ENCODE assay signal across 19 cellular contexts in the genomic region with DNA sequence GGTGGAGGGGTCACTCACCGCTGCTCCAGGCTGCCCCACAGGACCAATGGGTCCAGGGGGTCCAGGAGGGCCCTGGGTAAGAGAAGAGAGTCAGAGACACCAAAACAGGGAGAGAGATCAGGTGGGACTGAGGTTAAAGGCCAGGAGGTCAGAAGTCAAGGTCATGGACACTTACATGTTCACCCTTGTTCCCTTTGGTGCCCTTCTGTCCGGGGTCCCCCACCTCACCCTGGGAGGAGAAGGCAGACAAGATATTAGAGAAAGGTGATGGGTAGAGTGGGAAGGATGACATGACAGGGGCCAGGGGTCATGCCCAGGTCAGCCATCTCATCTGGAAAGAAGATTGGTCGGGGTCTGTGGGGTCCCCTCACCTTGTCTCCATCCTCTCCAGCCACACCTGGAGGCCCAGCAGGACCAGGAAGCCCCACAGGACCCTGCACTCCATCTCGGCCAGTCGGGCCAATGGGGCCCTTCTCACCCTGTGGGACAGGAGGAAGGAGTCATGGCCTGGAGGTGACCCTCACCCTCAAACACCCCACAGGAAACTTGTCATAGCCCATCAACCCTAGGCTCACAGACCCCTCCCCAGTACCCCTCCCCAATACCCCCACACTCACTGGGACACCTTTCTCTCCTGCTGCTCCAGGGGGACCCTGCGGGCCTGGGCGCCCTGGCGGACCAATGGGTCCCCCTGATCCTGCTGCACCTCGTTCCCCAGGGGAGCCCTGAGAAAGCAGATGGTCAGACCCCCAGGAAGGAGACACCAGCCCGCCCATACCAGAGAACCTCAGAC. TPM values are rescaled to one million over a fixed set of nuclear protein-coding genes. Genes with fewer than 3 reads are reported as not detected.
DNase-seq lines count a peak whose midpoint lies in the region; ATAC-seq, FAIRE-seq and TF ChIP-seq lines count a peak whose summit lies in the region.
"Had no signal": no experiment of that assay in that cellular context is flagged by ENCODE, and none has a peak within 500 bp of the region (broad histone marks: within the 10 kb centered on the region; RNA-seq: fewer than 3 reads in every experiment).

No MANE protein-coding gene starts in this region.

- H3K36me3 ChIP-seq in GM12878 (ENCODE audit: control insufficient read depth in 2 of 2, insufficient read depth in 2 of 2, low read length in 1 of 2) = no peaks in the 10 kb centered on the region
- no peaks in the 10 kb centered on the region for H3K36me3 ChIP-seq in aorta (ENCODE audit: control insufficient read depth in 1 of 2, insufficient read depth in 2 of 2, low read length in 1 of 2)
- no peaks in the 10 kb centered on the region for H3K36me3 ChIP-seq in tibial nerve
- H3K36me3 ChIP-seq: SJSA1 had no signal

- H3K36me3 Mint-ChIP-seq in osteocyte (ENCODE audit: unreplicated experiment) = no peaks in the 10 kb centered on the region
- H3K36me3 Mint-ChIP-seq: CD14-positive monocyte had no signal

- 34% methylated on average over 10 of the region's 10 CpGs for WGBS in GM12878 (ENCODE audit: insufficient coverage, insufficient replicate concordance, low lambda C conversion rate, missing lambda C conversion rate)
- 92% methylated on average over 10 of the region's 10 CpGs for WGBS in aorta, 2 donors
- WGBS in tibial nerve, 2 donors = 84 to 90% methylated on average over 8 to 9 of the region's 10 CpGs

- intact Hi-C loops in cardiac septum (cut with DNase I) = no loop called here
- intact Hi-C loops in Right ventricle myocardium superior (cut with DNase I) = no loop called here
- intact Hi-C loops in GM12878 (cut with micrococcal nuclease; ENCODE audit: unreplicated experiment) = no loop called here
- intact Hi-C loops in aorta (cut with DNase I) = no loop called here

- in situ Hi-C loops in GM12878 (cut with MboI) = no loop called here

- no peaks in the 10 kb centered on the region; the same call in 1 of the 2 replicates for H3K4me1 ChIP-seq in GM12878 (ENCODE audit: control insufficient read depth, insufficient read depth, low read length)
- H3K4me1 ChIP-seq in aorta (ENCODE audit: control insufficient read depth in 1 of 2, insufficient read depth in 2 of 2, low read length in 2 of 2) = no peaks in the 10 kb centered on the region
- H3K4me1 ChIP-seq in tibial nerve = no peaks in the 10 kb centered on the region
- H3K4me1 ChIP-seq: SJSA1 had no signal

- H3K27ac Mint-ChIP-seq in osteocyte (ENCODE audit: unreplicated experiment) = no peak overlapping the region
- H3K27ac Mint-ChIP-seq: H9 had no signal

- H3K4me3 ChIP-seq in GM12878 = no peak overlapping the region
- no peak overlapping the region for H3K4me3 ChIP-seq in aorta (ENCODE audit: low read length in 2 of 2)
- H3K4me3 ChIP-seq in tibial nerve = no peak overlapping the region
- H3K4me3 ChIP-seq: SJSA1 had no signal

- no peak overlapping the region for H3K27ac ChIP-seq in GM12878 (ENCODE audit: control insufficient read depth, insufficient read depth)
- no peak overlapping the region for H3K27ac ChIP-seq in aorta (ENCODE audit: low read depth in 1 of 2, low read length in 2 of 2)
- no peak overlapping the region for H3K27ac ChIP-seq in tibial nerve
- H3K27ac ChIP-seq: SJSA1 had no signal

- no peaks in the 10 kb centered on the region for H4K20me1 ChIP-seq in GM12878 (ENCODE audit: control insufficient read depth, insufficient read depth)

- RAD21 ChIA-PET in GM12878 (lab: Charles Lee; ENCODE audit: unreplicated experiment) = interaction anchor here (1.2 to 3.0 kb wide), 3 partner anchors 11 to 72 kb away, joined by 3 to 27 read pairs (median 4); no protein-coding TSS in a partner anchor

- H3K79me2 ChIP-seq in GM12878 (ENCODE audit: control insufficient read depth, insufficient read depth, low read length) = no peaks in the 10 kb centered on the region

- H3K9me3 ChIP-seq in GM12878 (replicated peaks; ENCODE audit: control insufficient read depth, insufficient read depth, low read length) = no peaks in the 10 kb centered on the region
- H3K9me3 ChIP-seq in aorta (ENCODE audit: control insufficient read depth, low read length) = no peaks in the 10 kb centered on the region
- no peaks in the 10 kb centered on the region for H3K9me3 ChIP-seq in tibial nerve
- H3K9me3 ChIP-seq: SJSA1 had no signal

- TF ChIP-seq POLR2A in GM12878 (IDR thresholded peaks at IDR 0.05; ENCODE audit: low read depth, low read length) = no peak
- TF ChIP-seq POLR2A in tibial nerve (IDR thresholded peaks at IDR 0.05) = no peak

- H3K4me3 Mint-ChIP-seq in osteocyte (ENCODE audit: unreplicated experiment) = no peak overlapping the region
- H3K4me3 Mint-ChIP-seq: H9 had no signal

- no peaks in the 10 kb centered on the region for H3K27me3 ChIP-seq in GM12878 (replicated peaks in 1 of 2; ENCODE audit: control insufficient read depth in 2 of 2, insufficient read depth in 2 of 2, low read length in 1 of 2)
- H3K27me3 ChIP-seq in aorta (ENCODE audit: control insufficient read depth in 1 of 2, insufficient read depth in 2 of 2, low read length in 1 of 2) = no peaks in the 10 kb centered on the region
- no peaks in the 10 kb centered on the region for H3K27me3 ChIP-seq in tibial nerve
- H3K27me3 ChIP-seq: SJSA1 had no signal

- CTCF ChIA-PET in GM12878 (lab: Yijun Ruan, JAX) = interaction anchor here (0.9 to 6.0 kb wide), 16 partner anchors 11 to 238 kb away, joined by 3 to 58 read pairs (median 6); no protein-coding TSS in a partner anchor

- TF ChIP-seq CTCF in GM12878 (IDR thresholded peaks at IDR 0.05 in 2 of 3, conservative IDR thresholded peaks at IDR 0.05 in 1 of 3; ENCODE audit: control insufficient read depth in 2 of 3, extremely low read depth in 1 of 3, insufficient read depth in 1 of 3, low read depth in 3 of 3, low read length in 3 of 3) (no peak), osteocyte (IDR thresholded peaks at IDR 0.05) (no peak), tibial nerve (IDR thresholded peaks at IDR 0.05) (no peak)

- no peak overlapping the region for H3K9ac ChIP-seq in GM12878 (ENCODE audit: control insufficient read depth, insufficient read depth, low read length)

- H3K4me1 Mint-ChIP-seq in osteocyte (ENCODE audit: unreplicated experiment) = peaks cover 8% of the 10 kb centered on the region
- H3K4me1 Mint-ChIP-seq: CD14-positive monocyte had no signal

- no peak overlapping the region for H3K4me2 ChIP-seq in GM12878 (ENCODE audit: control insufficient read depth, insufficient read depth)

- no peak overlapping the region for H2AFZ ChIP-seq in GM12878 (ENCODE audit: control insufficient read depth, low read depth, low read length)

- ATAC-seq in Right ventricle myocardium superior (ENCODE audit: poor library complexity) = no peak
- ATAC-seq in GM12878 = no peak
- ATAC-seq in aorta (ENCODE audit: low FRiP score) = no peak
- ATAC-seq: Panc1 had no signal

- SMC1A ChIA-PET in GM12878 (lab: Charles Lee; ENCODE audit: uncharacterized antibody, unreplicated experiment) = interaction anchor here (1.0 to 4.3 kb wide), 6 partner anchors 11 to 156 kb away, joined by 3 to 27 read pairs (median 7); no protein-coding TSS in a partner anchor

- TF ChIP-seq RAD21 in GM12878 (IDR thresholded peaks at IDR 0.05; ENCODE audit: insufficient read depth, low read depth, low read length) = no peak

- no TSS peak for BruUV-seq in GM12878 (replicated peaks; lab: Mats Ljungman, UMichigan)

- TF ChIP-seq EP300 in GM12878 (IDR thresholded peaks at IDR 0.05; ENCODE audit: borderline replicate concordance in 1 of 2, control insufficient read depth in 1 of 2, low read depth in 2 of 2, low read length in 2 of 2) (no peak), tibial nerve (IDR thresholded peaks at IDR 0.05) (no peak)

- POLR2A ChIA-PET in GM12878 (lab: Charles Lee) = interaction anchor here (0.6 to 0.7 kb wide), 2 partner anchors 18 to 43 kb away, joined by 3 to 5 read pairs; no protein-coding TSS in a partner anchor

- DNase-seq in cardiac septum (ENCODE audit: low spot score) = peak; percentile 49
- no peak for DNase-seq in Right ventricle myocardium superior
- no peak for DNase-seq in GM12878 (ENCODE audit: low read depth, low spot score)
- peak; percentile 83 for DNase-seq in osteocyte (ENCODE audit: extremely low spot score, unreplicated experiment)
- DNase-seq in aorta = peak; percentile 28 to 56
- no peak for DNase-seq in tibial nerve (ENCODE audit: low spot score in 2 of 2)
- no peak for DNase-seq in NCI-H187 (lab: John Stamatoyannopoulos, UW)
- no peak for DNase-seq in activated CD4-positive, alpha-beta T cell treated with anti-CD3 and anti-CD28 coated beads, Interleukin-2, amount 50 U/mL, for 1 hour
- DNase-seq: GDM1, H9, NCI-H1105 treated with DMSO at 0.1 percent for 48 hours, NCI-H2081, NCI-H2171 treated with DMSO at 0.1 percent for 48 hours, NCI-H524 treated with DMSO at 0.1 percent for 48 hours, NCI-H82 had no signal

- peaks cover 12% of the 10 kb centered on the region for H3K27me3 Mint-ChIP-seq in osteocyte (ENCODE audit: unreplicated experiment)

- no peaks in the 10 kb centered on the region for H3K9me3 Mint-ChIP-seq in osteocyte (ENCODE audit: unreplicated experiment)
- H3K9me3 Mint-ChIP-seq: CD14-positive monocyte, H9 had no signal

- FAIRE-seq in GM12878 (lab: Jason Lieb, UNC) = no peak
- FAIRE-seq: GM19239 had no signal

RNA-seq across cellular contexts. Expression of a gene that starts 21.0 kb away (rescaled TPM):
- total RNA-seq in cardiac septum = 1.7 TPM
- 0.94 TPM for total RNA-seq in Right ventricle myocardium superior
- total RNA-seq in GM12878 (2013; cell fraction: nucleolus; rRNA removed) = 1.8 and 1.9 TPM in 2 replicates
- total RNA-seq in GM12878 (2014; rRNA removed) = 0.22 and 0.23 TPM in 2 replicates
- 0.22 and 0.23 TPM in 2 replicates for total RNA-seq in GM12878 (2014; rRNA removed; fragmentation: Illumina TruSeq; extraction: Trizol)
- total RNA-seq in GM12878 (2021) = 0.51 and 0.53 TPM in 2 replicates
- 0.25 TPM for polyA plus RNA-seq in GM12878 (2011; ENCODE audit: low read depth)
- 0.42 and 0.83 TPM in 2 replicates for polyA plus RNA-seq in GM12878 (2011; rRNA removed)
- 0.36 and 0.57 TPM in 2 replicates for polyA plus RNA-seq in GM12878 (2011; cell fraction: cytosol; rRNA removed)
- 8.6 and 10.3 TPM in 2 replicates for polyA plus RNA-seq in GM12878 (2011; cell fraction: nucleus; rRNA removed)
- polyA plus RNA-seq in GM12878 (2012) = 0.70 and 0.73 TPM in 2 replicates
- 0.09 and 0.44 TPM in 2 replicates for polyA plus RNA-seq in GM12878 (2014; fragmentation: Illumina TruSeq; extraction: Trizol)
- under 1 TPM in 1 of 2 experiments, not detected in 1; 0.07 TPM for polyA plus RNA-seq in GM12878 (2014; fragmentation: Nextera tagmentation; extraction: Ambion mirVana)
- polyA plus RNA-seq in GM12878 (2014; rRNA removed) = 0.72 and 0.76 TPM in 2 replicates
- polyA plus RNA-seq in GM12878 (2016; fragmentation: Nextera tagmentation; extraction: Ambion mirVana) = under 1 TPM; 0.03 to 0.15 TPM
- 0.15 and 0.46 TPM in 2 replicates for polyA minus RNA-seq in GM12878 (2011; rRNA and poly(A)+ RNA removed)
- polyA minus RNA-seq in GM12878 (2011; cell fraction: cytosol; rRNA and poly(A)+ RNA removed) = not detected in 2 replicates
- 0.85 and 0.86 TPM in 2 replicates for polyA minus RNA-seq in GM12878 (2011; cell fraction: nucleus; rRNA and poly(A)+ RNA removed)
- 2.7 and 3.3 TPM in 2 replicates for total RNA-seq in osteocyte
- 1 to 10 TPM; 1.6 to 1.7 TPM for total RNA-seq in aorta
- polyA plus RNA-seq in aorta = 1 to 10 TPM in 1 of 2 donors, under 1 TPM in 1; 0.13 to 3.6 TPM
- 1 to 10 TPM; 1.5 to 4.3 (median 2.9) TPM for total RNA-seq in tibial nerve
- polyA plus RNA-seq: CD14-positive monocyte had no signal

RNA-seq across cellular contexts. Expression of a gene that starts 29.2 kb away (rescaled TPM):
- 33.5 TPM for total RNA-seq in cardiac septum
- total RNA-seq in Right ventricle myocardium superior = 37.9 TPM
- total RNA-seq in GM12878 (2013; cell fraction: nucleolus; rRNA removed) = 37.4 and 40.4 TPM in 2 replicates
- total RNA-seq in GM12878 (2014; rRNA removed) = 14.0 TPM in 2 replicates
- total RNA-seq in GM12878 (2014; rRNA removed; fragmentation: Illumina TruSeq; extraction: Trizol) = 9.5 and 10.8 TPM in 2 replicates
- 27.1 and 30.3 TPM in 2 replicates for total RNA-seq in GM12878 (2021)
- 20.9 TPM for polyA plus RNA-seq in GM12878 (2011; ENCODE audit: low read depth)
- 26.6 and 35.0 TPM in 2 replicates for polyA plus RNA-seq in GM12878 (2011; rRNA removed)
- 33.9 and 40.3 TPM in 2 replicates for polyA plus RNA-seq in GM12878 (2011; cell fraction: cytosol; rRNA removed)
- polyA plus RNA-seq in GM12878 (2011; cell fraction: nucleus; rRNA removed) = 155 and 193 TPM in 2 replicates
- polyA plus RNA-seq in GM12878 (2012) = 35.2 and 36.1 TPM in 2 replicates
- 16.4 and 25.8 TPM in 2 replicates for polyA plus RNA-seq in GM12878 (2014; fragmentation: Illumina TruSeq; extraction: Trizol)
- polyA plus RNA-seq in GM12878 (2014; fragmentation: Nextera tagmentation; extraction: Ambion mirVana) = 1 to 10 TPM in 1 of 2 experiments, under 1 TPM in 1; 0.71 to 1.6 TPM
- 30.3 and 34.4 TPM in 2 replicates for polyA plus RNA-seq in GM12878 (2014; rRNA removed)
- polyA plus RNA-seq in GM12878 (2016; fragmentation: Nextera tagmentation; extraction: Ambion mirVana) = 10 to 100 TPM; 19.8 to 21.0 TPM
- 36.9 and 38.1 TPM in 2 replicates for polyA minus RNA-seq in GM12878 (2011; rRNA and poly(A)+ RNA removed)
- 6.8 and 11.2 TPM in 2 replicates for polyA minus RNA-seq in GM12878 (2011; cell fraction: cytosol; rRNA and poly(A)+ RNA removed)
- polyA minus RNA-seq in GM12878 (2011; cell fraction: nucleus; rRNA and poly(A)+ RNA removed) = 24.2 and 28.5 TPM in 2 replicates
- total RNA-seq in osteocyte = 53.1 and 58.3 TPM in 2 replicates
- total RNA-seq in aorta = 10 to 100 TPM; 51.6 to 55.4 TPM
- polyA plus RNA-seq in aorta = 100 to 1,000 TPM in 1 of 2 donors, 10 to 100 TPM in 1; 14.1 to 120 TPM
- total RNA-seq in tibial nerve = 10 to 100 TPM; 34.3 to 64.7 (median 43.9) TPM

RNA-seq across cellular contexts. Expression of a gene that starts 29.4 kb away (rescaled TPM):
- total RNA-seq in cardiac septum (62.4 TPM), Right ventricle myocardium superior (46.0 TPM), GM12878 (2014; rRNA removed) (48.9 and 50.6 TPM in 2 replicates), GM12878 (2014; rRNA removed; fragmentation: Illumina TruSeq; extraction: Trizol) (41.3 and 43.9 TPM in 2 replicates), GM12878 (2021) (52.9 and 57.3 TPM in 2 replicates), osteocyte (201 and 209 TPM in 2 replicates), aorta (10 to 100 TPM; 86.9 to 90.3 TPM), tibial nerve (10 to 100 TPM; 45.4 to 61.3 (median 58.1) TPM)
- 28.9 TPM in 2 replicates for total RNA-seq in GM12878 (2013; cell fraction: nucleolus; rRNA removed)
- polyA plus RNA-seq in GM12878 (2011; ENCODE audit: low read depth) = 55.2 TPM
- polyA plus RNA-seq in GM12878 (2011; rRNA removed) (23.0 and 37.4 TPM in 2 replicates), GM12878 (2014; fragmentation: Illumina TruSeq; extraction: Trizol) (51.0 and 63.1 TPM in 2 replicates), GM12878 (2014; fragmentation: Nextera tagmentation; extraction: Ambion mirVana) (1 to 10 TPM; 7.3 to 8.4 TPM), GM12878 (2014; rRNA removed) (55.3 and 56.1 TPM in 2 replicates), GM12878 (2016; fragmentation: Nextera tagmentation; extraction: Ambion mirVana) (10 to 100 TPM; 12.8 to 14.0 TPM), aorta (100 to 1,000 TPM in 1 of 2 donors, 10 to 100 TPM in 1; 59.7 to 102 TPM)
- 50.2 and 54.2 TPM in 2 replicates for polyA plus RNA-seq in GM12878 (2011; cell fraction: cytosol; rRNA removed)
- polyA plus RNA-seq in GM12878 (2011; cell fraction: nucleus; rRNA removed) = 55.7 and 62.9 TPM in 2 replicates
- polyA plus RNA-seq in GM12878 (2012) = 59.6 and 80.9 TPM in 2 replicates
- 30.9 and 31.3 TPM in 2 replicates for polyA minus RNA-seq in GM12878 (2011; rRNA and poly(A)+ RNA removed)
- polyA minus RNA-seq in GM12878 (2011; cell fraction: cytosol; rRNA and poly(A)+ RNA removed) = 11.0 and 13.6 TPM in 2 replicates
- polyA minus RNA-seq in GM12878 (2011; cell fraction: nucleus; rRNA and poly(A)+ RNA removed) = 18.6 and 31.2 TPM in 2 replicates

RNA-seq across cellular contexts. Expression of a gene that starts 33.2 kb away (rescaled TPM):
- total RNA-seq in cardiac septum (9.9 TPM), Right ventricle myocardium superior (25.1 TPM), GM12878 (2014; rRNA removed) (38.4 and 41.5 TPM in 2 replicates), GM12878 (2014; rRNA removed; fragmentation: Illumina TruSeq; extraction: Trizol) (14.1 and 14.4 TPM in 2 replicates), GM12878 (2021) (23.8 and 30.8 TPM in 2 replicates), osteocyte (2.4 and 3.5 TPM in 2 replicates), aorta (1 to 10 TPM; 2.7 to 4.4 TPM), tibial nerve (10 to 100 TPM; 10.0 to 33.9 (median 19.1) TPM)
- total RNA-seq in GM12878 (2013; cell fraction: nucleolus; rRNA removed) = 7.5 and 9.9 TPM in 2 replicates
- 13.8 TPM for polyA plus RNA-seq in GM12878 (2011; ENCODE audit: low read depth)
- polyA plus RNA-seq in GM12878 (2011; rRNA removed) (20.0 and 29.2 TPM in 2 replicates), GM12878 (2014; fragmentation: Illumina TruSeq; extraction: Trizol) (7.8 and 12.5 TPM in 2 replicates), GM12878 (2014; fragmentation: Nextera tagmentation; extraction: Ambion mirVana) (10 to 100 TPM in 1 of 2 experiments, 1 to 10 TPM in 1; 3.1 to 13.6 TPM), GM12878 (2014; rRNA removed) (40.8 and 40.9 TPM in 2 replicates), GM12878 (2016; fragmentation: Nextera tagmentation; extraction: Ambion mirVana) (10 to 100 TPM; 46.7 to 54.3 TPM), aorta (1 to 10 TPM; 4.4 to 8.8 TPM)
- 41.7 and 54.6 TPM in 2 replicates for polyA plus RNA-seq in GM12878 (2011; cell fraction: cytosol; rRNA removed)
- polyA plus RNA-seq in GM12878 (2011; cell fraction: nucleus; rRNA removed) = 51.8 and 54.1 TPM in 2 replicates
- polyA plus RNA-seq in GM12878 (2012) = 19.5 and 25.0 TPM in 2 replicates
- polyA minus RNA-seq in GM12878 (2011; rRNA and poly(A)+ RNA removed) = 20.0 and 26.4 TPM in 2 replicates
- polyA minus RNA-seq in GM12878 (2011; cell fraction: cytosol; rRNA and poly(A)+ RNA removed) = 3.3 and 6.5 TPM in 2 replicates
- polyA minus RNA-seq in GM12878 (2011; cell fraction: nucleus; rRNA and poly(A)+ RNA removed) = 5.9 and 11.8 TPM in 2 replicates

RNA-seq across cellular contexts. Expression of a gene that starts 37.0 kb away (rescaled TPM):
- total RNA-seq in cardiac septum (24.5 TPM), Right ventricle myocardium superior (26.4 TPM), GM12878 (2014; rRNA removed) (11.6 and 16.2 TPM in 2 replicates), GM12878 (2014; rRNA removed; fragmentation: Illumina TruSeq; extraction: Trizol) (16.0 and 17.2 TPM in 2 replicates), GM12878 (2021) (24.1 and 24.9 TPM in 2 replicates), osteocyte (56.6 and 58.8 TPM in 2 replicates), aorta (10 to 100 TPM; 34.1 to 38.1 TPM), tibial nerve (10 to 100 TPM; 16.1 to 25.2 (median 21.6) TPM)
- 5.2 and 6.4 TPM in 2 replicates for total RNA-seq in GM12878 (2013; cell fraction: nucleolus; rRNA removed)
- 7.9 TPM for polyA plus RNA-seq in GM12878 (2011; ENCODE audit: low read depth)
- polyA plus RNA-seq in GM12878 (2011; rRNA removed) (9.0 and 15.4 TPM in 2 replicates), GM12878 (2014; fragmentation: Illumina TruSeq; extraction: Trizol) (11.2 and 16.9 TPM in 2 replicates), GM12878 (2014; fragmentation: Nextera tagmentation; extraction: Ambion mirVana) (1 to 10 TPM; 2.0 to 4.2 TPM), GM12878 (2014; rRNA removed) (27.2 and 27.8 TPM in 2 replicates), GM12878 (2016; fragmentation: Nextera tagmentation; extraction: Ambion mirVana) (1 to 10 TPM; 5.4 to 6.3 TPM), aorta (10 to 100 TPM; 26.4 to 64.0 TPM)
- 18.1 and 21.3 TPM in 2 replicates for polyA plus RNA-seq in GM12878 (2011; cell fraction: cytosol; rRNA removed)
- 34.4 and 40.4 TPM in 2 replicates for polyA plus RNA-seq in GM12878 (2011; cell fraction: nucleus; rRNA removed)
- polyA plus RNA-seq in GM12878 (2012) = 22.0 and 31.1 TPM in 2 replicates
- polyA minus RNA-seq in GM12878 (2011; rRNA and poly(A)+ RNA removed) = 8.7 and 11.2 TPM in 2 replicates
- polyA minus RNA-seq in GM12878 (2011; cell fraction: cytosol; rRNA and poly(A)+ RNA removed) = 7.1 and 7.6 TPM in 2 replicates
- polyA minus RNA-seq in GM12878 (2011; cell fraction: nucleus; rRNA and poly(A)+ RNA removed) = 2.3 and 4.1 TPM in 2 replicates

Comparison
In these comparisons a context has a peak if more than half of its experiments do, and no peak if none do; other contexts are left out.
1. DNase-seq: peak in cardiac septum (single experiment), osteocyte (single experiment) and aorta (2 of 2); none in Right ventricle myocardium superior (single experiment), GM12878 (single experiment), tibial nerve (0 of 2), NCI-H187 (0 of 2) and activated CD4-positive, alpha-beta T cell treated with anti-CD3 and anti-CD28 coated beads, Interleukin-2, amount 50 U/mL, for 1 hour (single experiment).